In the genomic region with DNA sequence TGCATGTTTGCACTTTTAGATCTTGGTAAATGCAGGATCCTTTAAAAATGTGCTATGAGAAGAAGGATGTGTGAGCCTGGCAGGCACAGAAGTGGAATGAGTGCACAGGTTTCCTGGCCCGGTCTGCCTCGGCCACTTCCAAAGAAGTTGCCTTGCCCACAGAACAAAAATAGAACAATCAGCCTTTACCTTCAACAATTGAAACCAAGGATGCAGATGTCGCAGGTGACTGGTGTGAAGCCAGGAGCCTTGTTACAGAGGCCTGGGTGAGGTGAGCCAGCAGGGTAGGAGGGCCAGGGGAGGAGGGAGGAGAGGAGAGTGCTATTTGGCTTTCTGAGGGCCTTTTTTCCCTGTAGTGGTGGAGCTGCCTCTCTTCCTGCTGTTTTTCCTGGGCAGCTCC, we compare ENCODE assay signal across 17 cellular contexts.
DNase-seq lines count a peak whose midpoint lies in the region; ATAC-seq and TF ChIP-seq lines count a peak whose summit lies in the region.
"Had no signal": no experiment of that assay in that cellular context is flagged by ENCODE, and none has a peak within 500 bp of the region (broad histone marks: within the 10 kb centered on the region; RNA-seq: fewer than 3 reads in every experiment).

No MANE protein-coding gene starts in this region.

- POLR2A ChIA-PET in MCF 10A (lab: Yijun Ruan, JAX): no interaction called here

- peaks cover 78% of the 10 kb centered on the region for H3K4me1 Mint-ChIP-seq in HFFc6 (ENCODE audit: low read depth)
- peaks cover 28% of the 10 kb centered on the region for H3K4me1 Mint-ChIP-seq in MCF 10A (ENCODE audit: insufficient read depth, unreplicated experiment)

- peaks cover 1% of the 10 kb centered on the region; the same call in 1 of the 2 replicates for H3K27me3 Mint-ChIP-seq in HFFc6 (ENCODE audit: insufficient read depth)
- no peaks in the 10 kb centered on the region for H3K27me3 Mint-ChIP-seq in MCF 10A (ENCODE audit: insufficient read depth, unreplicated experiment)
- H3K27me3 Mint-ChIP-seq: activated CD4-positive, alpha-beta T cell treated with anti-CD3 and anti-CD28 coated beads for 36 hours had no signal

- H3K36me3 Mint-ChIP-seq in HFFc6 (ENCODE audit: low read depth): peaks cover 4% of the 10 kb centered on the region; the same call in 1 of the 2 replicates
- H3K36me3 Mint-ChIP-seq in MCF 10A (ENCODE audit: insufficient read depth, unreplicated experiment): no peaks in the 10 kb centered on the region
- H3K36me3 Mint-ChIP-seq: CD14-positive monocyte, IgD-negative memory B cell, type B pancreatic cell had no signal

- peak overlapping the region; percentile 91 for H3K27ac Mint-ChIP-seq in HFFc6
- peak overlapping the region; percentile 66 for H3K27ac Mint-ChIP-seq in MCF 10A (ENCODE audit: low read depth, unreplicated experiment)
- H3K27ac Mint-ChIP-seq: activated CD4-positive, alpha-beta T cell treated with anti-CD3 and anti-CD28 coated beads for 36 hours; T-helper 2 cell treated with Interferon-gamma antibody and Interleukin-4, amounts not matched to agents 5 μg/mL and 100 μg/mL, for 36 hours; type B pancreatic cell had no signal

- BruUV-seq in MCF 10A (replicated peaks; lab: Mats Ljungman, UMichigan): no TSS peak

- intact Hi-C loops in MCF 10A (cut with micrococcal nuclease) (no loop called here), left colon (cut with DNase I, micrococcal nuclease) (no loop called here)

- TF ChIP-seq CTCF in HFFc6 (IDR thresholded peaks at IDR 0.05) (no peak), MCF 10A (IDR thresholded peaks at IDR 0.05; ENCODE audit: unreplicated experiment) (no peak)

- no peak overlapping the region for H3K4me3 ChIP-seq in subcutaneous abdominal adipose tissue (ENCODE audit: low read depth in 1 of 5, low read length in 5 of 5)
- H3K4me3 ChIP-seq: adrenal gland had no signal

- peak overlapping the region; percentile 55 for H3K27ac ChIP-seq in subcutaneous abdominal adipose tissue (ENCODE audit: low read depth, low read length)

- H3K36me3 ChIP-seq in subcutaneous abdominal adipose tissue (ENCODE audit: control insufficient read depth in 5 of 5, insufficient read depth in 5 of 5, low read length in 5 of 5): no peaks in the 10 kb centered on the region
- H3K36me3 ChIP-seq: adrenal gland had no signal

- H3K9me3 Mint-ChIP-seq in HFFc6: no peaks in the 10 kb centered on the region
- no peaks in the 10 kb centered on the region for H3K9me3 Mint-ChIP-seq in MCF 10A (ENCODE audit: unreplicated experiment)
- H3K9me3 Mint-ChIP-seq: CD14-positive monocyte; T-helper 2 cell treated with Interferon-gamma antibody and Interleukin-4, amounts not matched to agents 5 μg/mL and 100 μg/mL, for 36 hours; type B pancreatic cell had no signal

- CTCF ChIA-PET in MCF 10A (lab: Yijun Ruan, JAX): interaction anchor here (0.5 to 1.3 kb wide), 3 partner anchors 85 to 281 kb away, joined by 3 to 4 read pairs (median 3); no protein-coding TSS in a partner anchor

- H3K27me3 ChIP-seq in subcutaneous abdominal adipose tissue (ENCODE audit: control insufficient read depth in 5 of 5, insufficient read depth in 4 of 5, low read length in 5 of 5): no peaks in the 10 kb centered on the region
- H3K27me3 ChIP-seq: adrenal gland had no signal

- DNase-seq in HFFc6 (no peak), MCF 10A (ENCODE audit: unreplicated experiment) (no peak), left colon (no peak), mucosa of gallbladder (ENCODE audit: low spot score) (no peak), T-helper 2 cell (no peak)
- DNase-seq in stimulated activated CD4-positive, alpha-beta T cell treated with anti-CD3 and anti-CD28 coated beads, Interleukin-2, amount 100 ng/mL, for 48 hours: no peak
- DNase-seq: activated T-cell treated with anti-CD3 and anti-CD28 coated beads, Interleukin-2, amount 50 U/mL, for 1 hour; cortex of kidney; posterior cingulate gyrus; stimulated activated CD8-positive, alpha-beta memory T cell treated with anti-CD3 and anti-CD28 coated beads, Interleukin-4, amount 100 ng/mL, for 48 hours had no signal

- peaks cover 10 to 38% (median 34%) of the 10 kb centered on the region in 5 donors for H3K4me1 ChIP-seq in subcutaneous abdominal adipose tissue (ENCODE audit: control insufficient read depth in 5 of 5, insufficient read depth in 5 of 5, low read length in 5 of 5)

- no peaks in the 10 kb centered on the region for H3K9me3 ChIP-seq in subcutaneous abdominal adipose tissue (ENCODE audit: control insufficient read depth in 5 of 5, low read length in 5 of 5)
- H3K9me3 ChIP-seq: adrenal gland had no signal

- peak; percentile 19 for ATAC-seq in left colon

- peak overlapping the region; percentile 61 for H3K4me3 Mint-ChIP-seq in HFFc6
- H3K4me3 Mint-ChIP-seq in MCF 10A (ENCODE audit: unreplicated experiment): no peak overlapping the region
- H3K4me3 Mint-ChIP-seq: activated CD4-positive, alpha-beta T cell treated with anti-CD3 and anti-CD28 coated beads for 36 hours; IgD-negative memory B cell; T-helper 2 cell treated with Interferon-gamma antibody and Interleukin-4, amounts not matched to agents 5 μg/mL and 100 μg/mL, for 36 hours; type B pancreatic cell had no signal

- H3K9ac ChIP-seq in subcutaneous abdominal adipose tissue (ENCODE audit: low read length in 5 of 5): peak overlapping the region in 1 of 5 donors; percentile 13
